In genomic region chr2:27245620-27246019, GRCh38 we compare ENCODE assay signal across 32 cellular contexts. TPM values are rescaled to one million over a fixed set of nuclear protein-coding genes. Genes with fewer than 3 reads are reported as not detected.
"Had no signal": no experiment of that assay in that cellular context is flagged by ENCODE, and none has a peak within 500 bp of the region (broad histone marks: within the 10 kb centered on the region; RNA-seq: fewer than 3 reads in every experiment).

No MANE protein-coding gene starts in this region.

- FAIRE-seq: TTC549 had no signal

- H3K27me3 ChIP-seq: brain microvascular endothelial cell, cardiac muscle cell, Peyer's patch had no signal

- H3K9me3 Mint-ChIP-seq: activated B cell treated with CpG ODN at 0.5 μM for 24 hours; activated CD4-positive, alpha-beta memory T cell treated with anti-CD3 and anti-CD28 coated beads for 36 hours; activated CD4-positive, alpha-beta T cell treated with anti-CD3 and anti-CD28 coated beads, Interleukin-2, amount 10 ng/mL, durations not matched to agents 7 days and 5 days; activated naive CD4-positive, alpha-beta T cell treated with anti-CD3 and anti-CD28 coated beads, Interleukin-2, amount 10 ng/mL, durations not matched to agents 7 days and 5 days; activated naive CD8-positive, alpha-beta T cell treated with anti-CD3 and anti-CD28 coated beads for 36 hours; activated T-cell treated with anti-CD3 and anti-CD28 coated beads, Interleukin-2, amount 50 U/mL, for 72 hours; activated T-helper 2 cell treated with anti-CD3 and anti-CD28 coated beads, Interferon-gamma antibody, Interleukin-2, Interleukin-4, amounts not matched to agents 10 μg/mL and 5 μg/mL and 100 μg/mL, durations not matched to agents 14 hours and 24 hours and 36 hours; T-cell had no signal

- H3K4me2 ChIP-seq: KMS-11 had no signal

- H3K4me1 Mint-ChIP-seq: activated B cell treated with CpG ODN at 0.5 μM for 24 hours had no signal

- H3K9ac ChIP-seq: KMS-11 had no signal

- H3K4me3 ChIP-seq: cardiac muscle cell, Peyer's patch had no signal

- DNase-seq: activated B cell treated with CpG ODN at 0.5 μM for 24 hours; activated CD4-positive, alpha-beta memory T cell treated with anti-CD3 and anti-CD28 coated beads for 36 hours; activated CD4-positive, alpha-beta T cell treated with anti-CD3 and anti-CD28 coated beads for 1 hour; activated CD4-positive, alpha-beta T cell treated with anti-CD3 and anti-CD28 coated beads, Interleukin-2, amount 10 ng/mL, durations not matched to agents 7 days and 5 days; activated CD8-positive, alpha-beta memory T cell treated with anti-CD3 and anti-CD28 coated beads for 24 hours; activated gamma-delta T cell treated with Interleukin-2 at 50 U/mL for 16 hours; activated naive CD4-positive, alpha-beta T cell treated with anti-CD3 and anti-CD28 coated beads, Interleukin-2, amount 10 ng/mL, durations not matched to agents 7 days and 5 days; activated naive CD8-positive, alpha-beta T cell treated with anti-CD3 and anti-CD28 coated beads for 36 hours; activated T-cell treated with anti-CD3 and anti-CD28 coated beads, Interleukin-2, amount 50 U/mL, for 72 hours; brain microvascular endothelial cell; NCI-H1092 treated with DMSO at 0.1 percent for 48 hours; NCI-H1417 treated with DMSO at 0.1 percent for 48 hours; NCI-H1694; NCI-H2029; NCI-H2107; NCI-H2171 treated with DMSO at 0.1 percent for 48 hours; NCI-H226; NCI-H526; NK-92 treated with Interleukin-12 subunit alpha and Interleukin-12 subunit beta, amount 100 ng/mL, for 24 hours; OCI-M1; Peyer's patch; SHP77 treated with DMSO at 0.1 percent for 48 hours; T-cell; T-helper 2 cell; T1000 had no signal

- H3K27ac Mint-ChIP-seq: activated B cell treated with CpG ODN at 0.5 μM for 24 hours; activated CD4-positive, alpha-beta memory T cell treated with anti-CD3 and anti-CD28 coated beads for 36 hours; activated CD4-positive, alpha-beta T cell treated with anti-CD3 and anti-CD28 coated beads, Interleukin-2, amount 10 ng/mL, durations not matched to agents 7 days and 5 days; activated naive CD4-positive, alpha-beta T cell treated with anti-CD3 and anti-CD28 coated beads, Interleukin-2, amount 10 ng/mL, durations not matched to agents 7 days and 5 days; activated naive CD8-positive, alpha-beta T cell treated with anti-CD3 and anti-CD28 coated beads for 36 hours; activated T-cell treated with anti-CD3 and anti-CD28 coated beads, Interleukin-2, amount 50 U/mL, for 72 hours; activated T-helper 2 cell treated with anti-CD3 and anti-CD28 coated beads, Interferon-gamma antibody, Interleukin-2, Interleukin-4, amounts not matched to agents 10 μg/mL and 5 μg/mL and 100 μg/mL, durations not matched to agents 14 hours and 24 hours and 36 hours; T-cell had no signal

- H3K4me3 Mint-ChIP-seq: activated B cell treated with CpG ODN at 0.5 μM for 24 hours; activated CD4-positive, alpha-beta memory T cell treated with anti-CD3 and anti-CD28 coated beads for 36 hours; activated CD4-positive, alpha-beta T cell treated with anti-CD3 and anti-CD28 coated beads, Interleukin-2, amount 10 ng/mL, durations not matched to agents 7 days and 5 days; activated naive CD4-positive, alpha-beta T cell treated with anti-CD3 and anti-CD28 coated beads, Interleukin-2, amount 10 ng/mL, durations not matched to agents 7 days and 5 days; activated naive CD8-positive, alpha-beta T cell treated with anti-CD3 and anti-CD28 coated beads for 36 hours; activated T-cell treated with anti-CD3 and anti-CD28 coated beads, Interleukin-2, amount 50 U/mL, for 72 hours; T-cell had no signal

- H3K27ac ChIP-seq: brain microvascular endothelial cell, cardiac muscle cell, KMS-11, Peyer's patch, RWPE1 had no signal

- ATAC-seq: activated T-cell treated with anti-CD3 and anti-CD28 coated beads, Interleukin-2, amount 50 U/mL, for 72 hours; T-cell had no signal

- H3K27me3 Mint-ChIP-seq: activated naive CD8-positive, alpha-beta T cell treated with anti-CD3 and anti-CD28 coated beads for 36 hours had no signal

- H3K9me3 ChIP-seq: Peyer's patch had no signal

RNA-seq across cellular contexts. Expression of gene SLC30A3, which starts 17.2 kb away (rescaled TPM):
- total RNA-seq: MCF 10A had no signal

RNA-seq across cellular contexts. Expression of gene DNAJC5G, which starts 29.6 kb away (rescaled TPM):
- total RNA-seq: activated B cell treated with CpG ODN at 0.5 μM for 24 hours; activated CD4-positive, alpha-beta T cell treated with anti-CD3 and anti-CD28 coated beads, Interleukin-2, amount 10 ng/mL, durations not matched to agents 7 days and 5 days; activated naive CD8-positive, alpha-beta T cell treated with anti-CD3 and anti-CD28 coated beads for 36 hours; activated T-helper 2 cell treated with anti-CD3 and anti-CD28 coated beads, Interferon-gamma antibody, Interleukin-2, Interleukin-4, amounts not matched to agents 10 μg/mL and 5 μg/mL and 100 μg/mL, durations not matched to agents 14 hours and 24 hours and 36 hours; MCF 10A; NCI-H460; T-cell had no signal
